In the genomic region with DNA sequence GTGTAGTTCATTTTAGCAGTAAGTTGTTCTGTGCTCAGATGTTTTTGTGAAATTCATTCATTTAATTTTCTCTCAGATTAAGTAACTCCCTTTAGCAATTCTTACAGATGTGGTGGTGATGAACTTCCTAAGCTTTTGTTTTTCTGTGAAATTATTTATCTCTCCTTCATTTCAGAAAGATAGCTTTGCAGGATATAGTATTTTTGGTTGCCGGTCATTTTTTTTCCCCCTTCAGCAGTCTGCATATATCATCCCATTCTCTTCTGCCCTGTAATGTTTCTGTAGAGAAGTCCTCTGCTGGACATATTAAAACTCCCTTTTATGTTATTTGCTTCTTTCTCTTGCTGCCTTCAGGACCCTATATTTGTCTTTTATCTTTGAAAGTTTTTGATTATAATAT, we compare ENCODE assay signal across 8 cellular contexts.
"Had no signal": no experiment of that assay in that cellular context is flagged by ENCODE, and none has a peak within 500 bp of the region (broad histone marks: within the 10 kb centered on the region; RNA-seq: fewer than 3 reads in every experiment).

No MANE protein-coding gene starts in this region.

- DNase-seq: IMR-90, KBM-7, KG1 had no signal

- ATAC-seq: HepG2, K562 had no signal

- H3K4me3 ChIP-seq: K562 had no signal

- H3K27ac ChIP-seq: HL-60, KMS-11 had no signal

- H3K27ac Mint-ChIP-seq: IgD-negative memory B cell had no signal
